Comparison of ENCODE assay signal across 12 cellular contexts in genomic region chr15:60634815-60635214, GRCh38.
DNase-seq lines count a peak whose midpoint lies in the region; ATAC-seq and TF ChIP-seq lines count a peak whose summit lies in the region.
"Had no signal": no experiment of that assay in that cellular context is flagged by ENCODE, and none has a peak within 500 bp of the region (broad histone marks: within the 10 kb centered on the region; RNA-seq: fewer than 3 reads in every experiment).

No MANE protein-coding gene starts in this region.

- H3K9me3 Mint-ChIP-seq in memory B cell = no peaks in the 10 kb centered on the region
- no peaks in the 10 kb centered on the region for H3K9me3 Mint-ChIP-seq in activated T-helper 17 cell treated with anti-CD3 and anti-CD28 coated beads, Interleukin-2, amount 50 U/mL, for 72 hours
- H3K9me3 Mint-ChIP-seq: CD4-positive, CD25-positive, alpha-beta regulatory T cell; type B pancreatic cell had no signal

- no peaks in the 10 kb centered on the region for H3K27me3 Mint-ChIP-seq in memory B cell
- no peaks in the 10 kb centered on the region for H3K27me3 Mint-ChIP-seq in activated T-helper 17 cell treated with anti-CD3 and anti-CD28 coated beads, Interleukin-2, amount 50 U/mL, for 72 hours

- no peak overlapping the region for H3K4me3 ChIP-seq in GM12864 (ENCODE audit: low read depth, low read length)
- H3K4me3 ChIP-seq in Peyer's patch = no peak overlapping the region
- H3K4me3 ChIP-seq: sigmoid colon had no signal

- ATAC-seq in HG02870 (IDR thresholded peaks at IDR 0.05; ENCODE audit: unreplicated experiment) (peak; percentile 45), memory B cell (ENCODE audit: low read depth) (peak; percentile 68), GM21825 (IDR thresholded peaks at IDR 0.05; ENCODE audit: unreplicated experiment) (no peak)
- no peak for ATAC-seq in activated T-helper 17 cell treated with anti-CD3 and anti-CD28 coated beads, Interleukin-2, amount 50 U/mL, for 72 hours (replicated peaks)

- DNase-seq in GM12864 (ENCODE audit: low read depth) (peak; percentile 41), Peyer's patch (peak in 2 of 3 donors; percentile 59 to 64), memory B cell (ENCODE audit: low spot score in 2 of 2) (peak; percentile 7 to 16), NCI-H82 (lab: John Stamatoyannopoulos, UW) (no peak), dermis blood vessel endothelial cell (no peak)
- DNase-seq: CD4-positive, CD25-positive, alpha-beta regulatory T cell; sigmoid colon; WERI-Rb-1 had no signal

- no peaks in the 10 kb centered on the region for H3K4me1 ChIP-seq in Peyer's patch
- H3K4me1 ChIP-seq: sigmoid colon had no signal

- peaks cover 17% of the 10 kb centered on the region for H3K4me1 Mint-ChIP-seq in memory B cell
- H3K4me1 Mint-ChIP-seq in activated T-helper 17 cell treated with anti-CD3 and anti-CD28 coated beads, Interleukin-2, amount 50 U/mL, for 72 hours = peaks cover 17% of the 10 kb centered on the region

- TF ChIP-seq CTCF in GM12864 (IDR thresholded peaks at IDR 0.05; ENCODE audit: low read depth, low read length, missing control alignments) (no peak), Peyer's patch (IDR thresholded peaks at IDR 0.05) (no peak)

- no peaks in the 10 kb centered on the region for H3K27me3 ChIP-seq in Peyer's patch
- H3K27me3 ChIP-seq: sigmoid colon had no signal

- H3K9me3 ChIP-seq in Peyer's patch = no peaks in the 10 kb centered on the region
- H3K9me3 ChIP-seq: sigmoid colon had no signal

- H3K27ac ChIP-seq in Peyer's patch = no peak overlapping the region
- H3K27ac ChIP-seq: sigmoid colon, WERI-Rb-1 had no signal

- H3K36me3 ChIP-seq in Peyer's patch = no peaks in the 10 kb centered on the region
- H3K36me3 ChIP-seq: sigmoid colon, WERI-Rb-1 had no signal

- TF ChIP-seq POLR2A in Peyer's patch (IDR thresholded peaks at IDR 0.05) = no peak

- H3K27ac Mint-ChIP-seq in memory B cell = no peak overlapping the region
- H3K27ac Mint-ChIP-seq in activated T-helper 17 cell treated with anti-CD3 and anti-CD28 coated beads, Interleukin-2, amount 50 U/mL, for 72 hours = no peak overlapping the region
- H3K27ac Mint-ChIP-seq: CD4-positive, CD25-positive, alpha-beta regulatory T cell; type B pancreatic cell had no signal

- no peaks in the 10 kb centered on the region for H3K36me3 Mint-ChIP-seq in memory B cell
- no peaks in the 10 kb centered on the region for H3K36me3 Mint-ChIP-seq in activated T-helper 17 cell treated with anti-CD3 and anti-CD28 coated beads, Interleukin-2, amount 50 U/mL, for 72 hours (ENCODE audit: low read depth)
- H3K36me3 Mint-ChIP-seq: CD4-positive, CD25-positive, alpha-beta regulatory T cell; type B pancreatic cell had no signal

- peak overlapping the region; percentile 1 for H3K4me3 Mint-ChIP-seq in memory B cell
- H3K4me3 Mint-ChIP-seq in activated T-helper 17 cell treated with anti-CD3 and anti-CD28 coated beads, Interleukin-2, amount 50 U/mL, for 72 hours = no peak overlapping the region
- H3K4me3 Mint-ChIP-seq: CD4-positive, CD25-positive, alpha-beta regulatory T cell; type B pancreatic cell had no signal

Comparison
In these comparisons a context has a peak if more than half of its experiments do, and no peak if none do; other contexts are left out.
1. DNase-seq: peak in GM12864 (single experiment), Peyer's patch (2 of 3) and memory B cell (2 of 2); none in NCI-H82 (single experiment) and dermis blood vessel endothelial cell (single experiment).
2. ATAC-seq: peak in HG02870 (single experiment) and memory B cell (single experiment); none in GM21825 (single experiment) and activated T-helper 17 cell treated with anti-CD3 and anti-CD28 coated beads, Interleukin-2, amount 50 U/mL, for 72 hours (single experiment).